Comparison of ENCODE assay signal across 6 cellular contexts in genomic region chr19:1250374-1251232, GRCh38. TPM values are rescaled to one million over a fixed set of nuclear protein-coding genes. Genes with fewer than 3 reads are reported as not detected.
A peak's percentile ranks its signal among the peaks of the same experiment; 100 is the strongest.
DNase-seq lines count a peak whose midpoint lies in the region; TF ChIP-seq lines count a peak whose summit lies in the region.

No MANE protein-coding gene starts in this region.

- H3K9me3 ChIP-seq in Peyer's patch, result no peaks in the 10 kb centered on the region

- H3K27ac ChIP-seq in Peyer's patch, result peak overlapping the region; percentile 95 to 100 (median 100)

- in situ Hi-C loops in GM13976 (cut with MboI; ENCODE audit: low sequenced_read_pairs, unreplicated experiment), result no loop called here

- peak overlapping the region; percentile 93 for H3K4me3 Mint-ChIP-seq in neural crest cell

- DNase-seq in GM20000 (ENCODE audit: low spot score), result peak; percentile 78
- peak; percentile 68 to 88 (median 80) for DNase-seq in Peyer's patch
- DNase-seq in effector CD4-positive, alpha-beta T cell, result peak; percentile 55
- DNase-seq in neural crest cell (ENCODE audit: low read depth, low spot score), result peak; percentile 83
- no peak for DNase-seq in GM13976 (ENCODE audit: low spot score)
- no peak for DNase-seq in RPMI8226

- H3K36me3 Mint-ChIP-seq in neural crest cell (ENCODE audit: low read depth), result peaks cover 12% of the 10 kb centered on the region

- no peaks in the 10 kb centered on the region for H3K9me3 Mint-ChIP-seq in neural crest cell

- no peaks in the 10 kb centered on the region for H3K4me1 Mint-ChIP-seq in neural crest cell

- peaks cover 0 to 43% (median 0%) of the 10 kb centered on the region in 3 donors for H3K36me3 ChIP-seq in Peyer's patch

- no peaks in the 10 kb centered on the region for H3K27me3 ChIP-seq in Peyer's patch

- peaks cover 6% of the 10 kb centered on the region for H3K27me3 Mint-ChIP-seq in neural crest cell (ENCODE audit: low read depth)

- H3K27ac Mint-ChIP-seq in neural crest cell (ENCODE audit: unreplicated experiment), result peak overlapping the region; percentile 98

- H3K4me1 ChIP-seq in Peyer's patch, result peaks cover 7 to 50% (median 34%) of the 10 kb centered on the region in 4 donors

- peak overlapping the region; percentile 86 to 93 (median 88) for H3K4me3 ChIP-seq in Peyer's patch

- TF ChIP-seq CTCF in GM20000 (IDR thresholded peaks at IDR 0.05; ENCODE audit: extremely low read depth, missing control alignments) (no peak), Peyer's patch (IDR thresholded peaks at IDR 0.05) (no peak), neural crest cell (conservative IDR thresholded peaks at IDR 0.05) (no peak), GM13976 (IDR thresholded peaks at IDR 0.05; ENCODE audit: borderline replicate concordance, control extremely low read depth, extremely low read depth, insufficient read depth, missing control alignments) (no peak)

- TF ChIP-seq POLR2A in Peyer's patch (IDR thresholded peaks at IDR 0.05), result no peak

RNA-seq across cellular contexts. Expression of gene MIDN, which starts 2.2 kb away (rescaled TPM):
- 100 to 1,000 TPM in 1 of 4 donors, 10 to 100 TPM in 3; 34.7 to 205 (median 98.9) TPM for total RNA-seq in Peyer's patch
- 177 and 187 TPM in 2 replicates for total RNA-seq in neural crest cell

RNA-seq across cellular contexts. Expression of gene ATP5F1D, which starts 9.1 kb away (rescaled TPM):
- total RNA-seq in Peyer's patch (100 to 1,000 TPM in 3 of 4 donors, 10 to 100 TPM in 1; 88.3 to 299 (median 206) TPM), neural crest cell (140 and 141 TPM in 2 replicates)

RNA-seq across cellular contexts. Expression of gene CBARP, which starts 12.8 kb away (rescaled TPM):
- total RNA-seq in Peyer's patch (1 to 10 TPM in 1 of 4 donors, not detected in 3; 1.9 TPM), neural crest cell (26.2 and 27.1 TPM in 2 replicates)

RNA-seq across cellular contexts. Expression of gene CIRBP, which starts 18.5 kb away (rescaled TPM):
- 100 to 1,000 TPM; 258 to 623 (median 458) TPM for total RNA-seq in Peyer's patch
- total RNA-seq in neural crest cell, result 414 and 421 TPM in 2 replicates

RNA-seq across cellular contexts. Expression of gene FAM174C, which starts 24.7 kb away (rescaled TPM):
- 10 to 100 TPM; 39.6 to 87.7 (median 80.0) TPM for total RNA-seq in Peyer's patch
- total RNA-seq in neural crest cell, result 33.3 and 36.6 TPM in 2 replicates

Comparison
In these comparisons a context has a peak if more than half of its experiments do, and no peak if none do; other contexts are left out.
1. DNase-seq: peak in GM20000 (single experiment), Peyer's patch (3 of 3), effector CD4-positive, alpha-beta T cell (single experiment) and neural crest cell (single experiment); none in GM13976 (single experiment) and RPMI8226 (single experiment).